ENCODE assay signal across 18 cellular contexts in the genomic region with DNA sequence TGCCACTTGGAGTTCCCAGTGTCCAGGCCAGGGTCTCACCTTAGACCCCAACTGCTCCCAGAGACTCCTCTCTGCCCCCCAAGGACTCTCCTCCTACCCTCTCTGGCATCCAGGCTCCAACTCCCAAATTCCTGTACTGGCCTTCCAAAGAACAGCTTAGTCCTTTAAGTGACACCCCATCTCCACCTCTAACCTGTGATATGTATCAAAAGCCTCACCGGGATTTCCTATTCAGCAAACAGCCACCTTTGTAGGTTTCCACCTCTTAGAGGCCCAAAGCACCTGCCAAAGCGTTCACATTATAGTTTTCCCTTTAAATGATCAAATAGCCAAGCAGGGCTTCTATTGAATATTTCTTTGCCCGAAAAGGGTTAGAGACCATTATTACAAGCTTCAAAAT. TPM values are rescaled to one million over a fixed set of nuclear protein-coding genes. Genes with fewer than 3 reads are reported as not detected.
DNase-seq lines count a peak whose midpoint lies in the region; ATAC-seq and TF ChIP-seq lines count a peak whose summit lies in the region.
"Had no signal": no experiment of that assay in that cellular context is flagged by ENCODE, and none has a peak within 500 bp of the region (broad histone marks: within the 10 kb centered on the region; RNA-seq: fewer than 3 reads in every experiment).

No MANE protein-coding gene starts in this region.

- POLR2A ChIA-PET in Caco-2 (lab: Charles Lee) = no interaction called here

- CTCF ChIA-PET in Caco-2 (lab: Charles Lee) = no interaction called here

- H3K79me2 ChIP-seq in DND-41 (ENCODE audit: insufficient read depth, low read length) (peaks cover 32% of the 10 kb centered on the region), Loucy (ENCODE audit: insufficient read depth, low read length) (peaks cover 22% of the 10 kb centered on the region)

- no peaks in the 10 kb centered on the region for H3K9me3 Mint-ChIP-seq in central memory CD8-positive, alpha-beta T cell
- H3K9me3 Mint-ChIP-seq in neural crest cell (no peaks in the 10 kb centered on the region), Caco-2 (ENCODE audit: unreplicated experiment) (no peaks in the 10 kb centered on the region)

- no peak overlapping the region for H3K9ac ChIP-seq in DND-41 (ENCODE audit: low read depth, low read length)
- no peak overlapping the region for H3K9ac ChIP-seq in Loucy (ENCODE audit: low read depth, low read length, poor library complexity, severe bottlenecking)
- H3K9ac ChIP-seq: BLaER1 had no signal

- BruUV-seq in Caco-2 (replicated peaks; lab: Mats Ljungman, UMichigan) = no TSS peak

- H3K4me3 Mint-ChIP-seq in central memory CD8-positive, alpha-beta T cell = no peak overlapping the region
- H3K4me3 Mint-ChIP-seq in neural crest cell (peak overlapping the region; percentile 36), Caco-2 (ENCODE audit: unreplicated experiment) (no peak overlapping the region)
- H3K4me3 Mint-ChIP-seq: CD14-positive monocyte, H9 had no signal

- ATAC-seq in DND-41 (ENCODE audit: insufficient read depth, low read depth) (no peak), GM21737 (IDR thresholded peaks at IDR 0.05; ENCODE audit: unreplicated experiment) (no peak)
- ATAC-seq in central memory CD8-positive, alpha-beta T cell (replicated peaks; ENCODE audit: extremely low read depth, poor library complexity, severe bottlenecking) = no peak
- ATAC-seq: K562 had no signal

- H3K4me3 ChIP-seq in DND-41 (ENCODE audit: low read depth in 1 of 2, low read length in 2 of 2) (no peak overlapping the region), Loucy (ENCODE audit: low read length, poor library complexity, severe bottlenecking) (no peak overlapping the region), Caco-2 (ENCODE audit: low read depth, low read length) (no peak overlapping the region)
- H3K4me3 ChIP-seq: BLaER1, K562 had no signal

- no peaks in the 10 kb centered on the region for H4K20me1 ChIP-seq in DND-41 (ENCODE audit: insufficient read depth, low read length)
- H4K20me1 ChIP-seq in Loucy (ENCODE audit: insufficient read depth, low read length, poor library complexity, severe bottlenecking) = peaks cover 16% of the 10 kb centered on the region

- intact Hi-C loops in Caco-2 (cut with micrococcal nuclease; ENCODE audit: unreplicated experiment) = no loop called here

- peak overlapping the region; percentile 31 for H3K27ac Mint-ChIP-seq in central memory CD8-positive, alpha-beta T cell (ENCODE audit: low read depth)
- H3K27ac Mint-ChIP-seq in neural crest cell (ENCODE audit: unreplicated experiment) = no peak overlapping the region
- no peak overlapping the region for H3K27ac Mint-ChIP-seq in Caco-2 (ENCODE audit: unreplicated experiment)

- peaks cover 15% of the 10 kb centered on the region for H3K4me1 Mint-ChIP-seq in central memory CD8-positive, alpha-beta T cell
- H3K4me1 Mint-ChIP-seq in neural crest cell (peaks cover 24% of the 10 kb centered on the region), Caco-2 (ENCODE audit: low read depth, unreplicated experiment) (no peaks in the 10 kb centered on the region)

- H3K27me3 Mint-ChIP-seq in central memory CD8-positive, alpha-beta T cell = no peaks in the 10 kb centered on the region
- H3K27me3 Mint-ChIP-seq in neural crest cell (ENCODE audit: low read depth) (no peaks in the 10 kb centered on the region), Caco-2 (ENCODE audit: insufficient read depth, unreplicated experiment) (peaks cover 2% of the 10 kb centered on the region)

- TF ChIP-seq CTCF in DND-41 (IDR thresholded peaks at IDR 0.05; ENCODE audit: borderline replicate concordance, extremely low read depth, low read length, poor library complexity, severe bottlenecking) (no peak), Loucy (conservative IDR thresholded peaks at IDR 0.05; ENCODE audit: low read length) (no peak), neural crest cell (conservative IDR thresholded peaks at IDR 0.05) (no peak), Caco-2 (IDR thresholded peaks at IDR 0.05; ENCODE audit: insufficient read depth in 1 of 2, low read depth in 1 of 2, low read length in 1 of 2, severe bottlenecking in 1 of 2, unreplicated experiment in 1 of 2) (no peak)

- no peaks in the 10 kb centered on the region for H3K9me2 ChIP-seq in Loucy (replicated peaks; ENCODE audit: low read depth, low read length)

- H3K9me3 ChIP-seq in DND-41 (ENCODE audit: insufficient read depth, low read length, severe bottlenecking) (no peaks in the 10 kb centered on the region), Loucy (ENCODE audit: insufficient read depth, low read depth, low read length) (no peaks in the 10 kb centered on the region), Caco-2 (no peaks in the 10 kb centered on the region)
- H3K9me3 ChIP-seq: BLaER1 had no signal

- H3K36me3 Mint-ChIP-seq in central memory CD8-positive, alpha-beta T cell (ENCODE audit: insufficient read depth) = peaks cover 9% of the 10 kb centered on the region
- peaks cover 3% of the 10 kb centered on the region for H3K36me3 Mint-ChIP-seq in neural crest cell (ENCODE audit: low read depth)
- H3K36me3 Mint-ChIP-seq in Caco-2 (ENCODE audit: insufficient read depth, unreplicated experiment) = peaks cover 12% of the 10 kb centered on the region
- H3K36me3 Mint-ChIP-seq: CD14-positive monocyte had no signal

- H3K36me3 ChIP-seq in DND-41 (ENCODE audit: insufficient read depth, low read length) (peaks cover 3% of the 10 kb centered on the region; the same call in 1 of the 2 replicates), Loucy (ENCODE audit: insufficient read depth, low read length) (no peaks in the 10 kb centered on the region), Caco-2 (ENCODE audit: control insufficient read depth, insufficient read depth, low read length) (no peaks in the 10 kb centered on the region)

- H3K4me1 ChIP-seq in DND-41 (ENCODE audit: insufficient read depth, low read length) = peaks cover 45% of the 10 kb centered on the region
- peaks cover 26% of the 10 kb centered on the region for H3K4me1 ChIP-seq in Loucy (ENCODE audit: insufficient read depth, low read length, poor library complexity, severe bottlenecking)
- H3K4me1 ChIP-seq in Caco-2 = no peaks in the 10 kb centered on the region

- H3K4me2 ChIP-seq in DND-41 (ENCODE audit: insufficient read depth, low read length) = peak overlapping the region; percentile 36
- peak overlapping the region; percentile 14 for H3K4me2 ChIP-seq in Loucy (ENCODE audit: low read depth, low read length, poor library complexity, severe bottlenecking)
- H3K4me2 ChIP-seq: BLaER1 had no signal

- H3K27ac ChIP-seq in DND-41 (ENCODE audit: low read length) = no peak overlapping the region
- H3K27ac ChIP-seq: BLaER1, HL-60 had no signal

- DNase-seq in DND-41 (no peak), neural crest cell (ENCODE audit: low read depth, low spot score) (no peak), COLO668 (lab: John Stamatoyannopoulos, UW; ENCODE audit: unreplicated experiment) (no peak), medulla oblongata (ENCODE audit: extremely low spot score) (no peak), Caco-2 (no peak)
- DNase-seq in central memory CD8-positive, alpha-beta T cell (ENCODE audit: low spot score in 2 of 2) = no peak
- DNase-seq: CD4-positive, alpha-beta memory T cell; DMS 273 treated with DMSO at 0.1 percent for 48 hours; DMS53; GF-D8; H9; IMR-90 had no signal

- H3F3A ChIP-seq in Loucy (ENCODE audit: low read depth) = no peaks in the 10 kb centered on the region

- H3K27me3 ChIP-seq in DND-41 (ENCODE audit: insufficient read depth, low read length, poor library complexity) = no peaks in the 10 kb centered on the region
- no peaks in the 10 kb centered on the region for H3K27me3 ChIP-seq in Loucy (ENCODE audit: insufficient read depth, low read length, poor library complexity, severe bottlenecking)
- no peaks in the 10 kb centered on the region for H3K27me3 ChIP-seq in Caco-2 (replicated peaks; ENCODE audit: control insufficient read depth, insufficient read depth, low read length)
- H3K27me3 ChIP-seq: BLaER1 had no signal

- H2AFZ ChIP-seq in DND-41 (ENCODE audit: low read depth, low read length) (no peak overlapping the region), Loucy (ENCODE audit: low read length) (no peak overlapping the region)

RNA-seq across cellular contexts. Expression of gene COPS8, which starts 2.7 kb away (rescaled TPM):
- total RNA-seq in neural crest cell (79.9 and 82.9 TPM in 2 replicates), Caco-2 (2022) (30.2 and 32.6 TPM in 2 replicates)
